7 cellular contexts compared by ENCODE assay signal in the genomic region with DNA sequence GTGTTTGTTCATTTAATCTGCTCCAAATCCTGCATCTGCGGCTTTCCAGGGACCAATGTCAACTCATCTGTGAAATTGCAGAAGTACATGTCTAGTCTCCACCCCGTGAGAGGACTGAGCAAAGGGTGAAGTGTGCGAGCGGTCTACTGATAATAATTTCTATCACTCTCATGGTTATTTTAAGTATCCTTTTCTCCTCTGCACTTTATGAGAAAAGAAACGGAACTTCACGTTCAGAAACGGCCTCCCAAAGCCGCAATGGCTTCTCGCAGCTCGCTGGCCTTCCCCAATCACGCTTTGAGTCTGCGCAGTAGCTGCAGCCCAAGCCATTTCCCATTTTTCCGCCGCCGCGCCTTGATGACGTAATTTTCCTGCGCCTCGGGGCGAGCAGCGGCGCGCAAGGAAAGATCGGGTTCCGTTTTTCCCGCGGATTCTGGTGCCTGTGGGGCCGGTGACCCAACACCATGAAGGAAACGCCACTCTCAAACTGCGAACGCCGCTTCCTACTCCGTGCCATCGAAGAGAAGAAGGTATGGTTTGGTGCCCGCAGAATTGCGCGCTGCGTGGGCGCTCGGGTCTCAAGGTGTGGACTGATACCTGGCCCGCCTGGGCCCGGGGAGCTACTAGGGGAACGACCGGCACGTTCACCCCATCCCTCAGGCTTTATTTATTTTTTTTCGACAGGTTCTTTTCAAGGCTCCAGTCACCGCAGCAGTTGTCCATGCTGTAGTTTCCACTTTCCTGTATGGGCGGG. TPM values are rescaled to one million over a fixed set of nuclear protein-coding genes. Genes with fewer than 3 reads are reported as not detected.
DNase-seq lines count a peak whose midpoint lies in the region; ATAC-seq, FAIRE-seq and TF ChIP-seq lines count a peak whose summit lies in the region.

Gene EXOSC9 (plus strand): TSS at position 363 of the 754 bp plus-strand sequence. CDS start 102 bp downstream, at position 465.

- no peaks in the 10 kb centered on the region for H3K27me3 ChIP-seq in body of pancreas
- no peaks in the 10 kb centered on the region for H3K27me3 ChIP-seq in sigmoid colon

- H3K4me3 ChIP-seq in body of pancreas (peak within 1 kb of the TSS; percentile 59 to 76), sigmoid colon (peak within 1 kb of the TSS; percentile 82 to 90 (median 88))

- FAIRE-seq in TTC549 (lab: Jason Lieb, UNC) = peak; percentile 33

- H3K27ac ChIP-seq in body of pancreas (peak within 1 kb of the TSS; percentile 41 to 92 (median 79)), sigmoid colon (peak within 1 kb of the TSS; percentile 85 to 96 (median 89))

- H3K9me3 ChIP-seq in body of pancreas = no peaks in the 10 kb centered on the region
- H3K9me3 ChIP-seq in sigmoid colon = no peaks in the 10 kb centered on the region

- intact Hi-C loops in body of pancreas (cut with DNase I) = no loop called here
- intact Hi-C loops in sigmoid colon (cut with DNase I) = loop anchor here (5.0 kb wide), 2 partner anchors 71 to 104 kb away; partner anchors contain the start of genes ANXA5 and BBS7

- 0% methylated on average over 48 of the region's 48 CpGs for WGBS in body of pancreas, 2 donors
- WGBS in sigmoid colon, 2 donors = 0% methylated on average over 48 of the region's 48 CpGs

- TF ChIP-seq POLR2A in body of pancreas (IDR thresholded peaks at IDR 0.05) (peak; percentile 39 to 86 (median 82)), sigmoid colon (IDR thresholded peaks at IDR 0.05) (peak; percentile 74 to 80)

- TF ChIP-seq EP300 in sigmoid colon (IDR thresholded peaks at IDR 0.05) = peak in 1 of 4 donors; percentile 53

- DNase-seq in NCI-H2107 treated with DMSO at 0.1 percent for 48 hours (lab: John Stamatoyannopoulos, UW; ENCODE audit: unreplicated experiment) = peak; percentile 63
- peak; percentile 92 to 94 (median 93) for DNase-seq in body of pancreas
- peak; percentile 50 for DNase-seq in iPS DF 19.7 (ENCODE audit: low read depth, low spot score)
- DNase-seq in sigmoid colon = peak; percentile 96

- H3K36me3 ChIP-seq in body of pancreas (replicated peaks in 1 of 2; ENCODE audit: insufficient read depth in 1 of 2, low read depth in 2 of 2) = peaks cover 0 to 1% of the 10 kb centered on the region in 2 donors
- peaks cover 0 to 37% (median 12%) of the 10 kb centered on the region in 4 donors for H3K36me3 ChIP-seq in sigmoid colon

- peaks cover 13% of the 10 kb centered on the region for H3K4me1 ChIP-seq in body of pancreas
- peaks cover 0 to 17% (median 9%) of the 10 kb centered on the region in 4 donors for H3K4me1 ChIP-seq in sigmoid colon

- TF ChIP-seq CTCF in body of pancreas (IDR thresholded peaks at IDR 0.05) (peak in 2 of 7 experiments; percentile 16 to 18), sigmoid colon (IDR thresholded peaks at IDR 0.05) (no peak)

- ATAC-seq in GM18519 (IDR thresholded peaks at IDR 0.05; ENCODE audit: low FRiP score, unreplicated experiment) = peak; percentile 69
- ATAC-seq in HG03060 (IDR thresholded peaks at IDR 0.05; ENCODE audit: low read depth, unreplicated experiment) = peak; percentile 69
- ATAC-seq in body of pancreas = peak; percentile 99

RNA-seq across cellular contexts. Expression of gene EXOSC9, which starts in this region (rescaled TPM):
- 10 to 100 TPM; 10.6 to 14.2 TPM for total RNA-seq in body of pancreas
- total RNA-seq in sigmoid colon = 10 to 100 TPM; 12.5 to 25.3 (median 18.6) TPM
- polyA plus RNA-seq in sigmoid colon = 10 to 100 TPM in 2 of 3 donors, 1 to 10 TPM in 1; 8.3 to 22.3 (median 10.2) TPM

Comparison
In these comparisons a context has a peak if more than half of its experiments do, and no peak if none do; other contexts are left out.
1. Peak in every context shown above with its lines: DNase-seq, ATAC-seq, H3K4me3 ChIP-seq and H3K27ac ChIP-seq.